ENCODE assay signal across 8 cellular contexts in genomic region chr10:62374862-62375710, GRCh38. TPM values are rescaled to one million over a fixed set of nuclear protein-coding genes. Genes with fewer than 3 reads are reported as not detected.
DNase-seq lines count a peak whose midpoint lies in the region; ATAC-seq and TF ChIP-seq lines count a peak whose summit lies in the region.

No MANE protein-coding gene starts in this region.

- no peak overlapping the region for H3K9ac ChIP-seq in NT2/D1 (ENCODE audit: insufficient read length, low read depth)

- no peaks in the 10 kb centered on the region for H3K9me3 Mint-ChIP-seq in effector memory CD8-positive, alpha-beta T cell

- intact Hi-C loops in stomach (cut with DNase I; ENCODE audit: low total_unique reads), result no loop called here

- H3K9me3 ChIP-seq in NT2/D1 (ENCODE audit: insufficient read depth, low read length), result no peaks in the 10 kb centered on the region
- H3K9me3 ChIP-seq in stomach, result no peaks in the 10 kb centered on the region

- no peaks in the 10 kb centered on the region for H3K27me3 Mint-ChIP-seq in effector memory CD8-positive, alpha-beta T cell

- WGBS in stomach, 5 donors, result 68 to 74% (median 69%) methylated on average over 12 of the region's 12 CpGs

- H3K27ac Mint-ChIP-seq in effector memory CD8-positive, alpha-beta T cell, result peak overlapping the region; percentile 82 to 86

- peaks cover 6% of the 10 kb centered on the region for H3K36me3 Mint-ChIP-seq in effector memory CD8-positive, alpha-beta T cell (ENCODE audit: insufficient read depth)

- H3K27me3 ChIP-seq in NT2/D1 (ENCODE audit: insufficient read depth, insufficient read length) (peaks cover 40% of the 10 kb centered on the region), stomach (peaks cover 0 to 22% (median 16%) of the 10 kb centered on the region in 3 donors)

- ATAC-seq in effector memory CD8-positive, alpha-beta T cell (replicated peaks), result no peak

- no peak for TF ChIP-seq CTCF in stomach (IDR thresholded peaks at IDR 0.05)

- DNase-seq in DMS53 (lab: John Stamatoyannopoulos, UW), result peak; percentile 82
- no peak for DNase-seq in NT2/D1 (ENCODE audit: low read depth, low spot score)
- DNase-seq in effector memory CD8-positive, alpha-beta T cell, result no peak
- DNase-seq in nucleus accumbens (lab: John Stamatoyannopoulos, UW), result peak in 29 of 56 donors; percentile 25 to 77 (median 58)
- no peak for DNase-seq in foreskin melanocyte
- no peak for DNase-seq in T1000 (lab: John Stamatoyannopoulos, UW)
- no peak for DNase-seq in stomach
- no peak for DNase-seq in stimulated activated CD4-positive, alpha-beta T cell treated with anti-CD3 and anti-CD28 coated beads, Interleukin-2, amount 100 ng/mL, for 48 hours

- no peak overlapping the region for H3K27ac ChIP-seq in stomach

- peaks cover 19 to 27% of the 10 kb centered on the region in 2 donors for H3K4me1 Mint-ChIP-seq in effector memory CD8-positive, alpha-beta T cell (ENCODE audit: low read depth in 2 of 2)

- no peak for TF ChIP-seq POLR2A in stomach (IDR thresholded peaks at IDR 0.05)

- H3K4me1 ChIP-seq in NT2/D1 (ENCODE audit: insufficient read depth, insufficient read length) (no peaks in the 10 kb centered on the region), stomach (peaks cover 11 to 15% (median 13%) of the 10 kb centered on the region in 4 donors)

- peak overlapping the region; percentile 48 for H3K4me3 ChIP-seq in NT2/D1 (ENCODE audit: insufficient read length, low read depth)
- peak overlapping the region in 1 of 4 donors; percentile 66 for H3K4me3 ChIP-seq in stomach

- no peak for TF ChIP-seq EP300 in stomach (IDR thresholded peaks at IDR 0.05)

- peak overlapping the region; percentile 79 to 88 for H3K4me3 Mint-ChIP-seq in effector memory CD8-positive, alpha-beta T cell

- H3K36me3 ChIP-seq in NT2/D1 (ENCODE audit: insufficient read depth, insufficient read length, low read length), result no peaks in the 10 kb centered on the region
- no peaks in the 10 kb centered on the region for H3K36me3 ChIP-seq in stomach

RNA-seq across cellular contexts. Expression of gene ZNF365, which starts 0.9 kb away (rescaled TPM):
- total RNA-seq in stomach, result under 1 TPM in 1 of 5 donors, not detected in 4; 0.18 TPM
- under 1 TPM in 1 of 3 donors, not detected in 2; 0.40 TPM for polyA plus RNA-seq in stomach

Comparison
In these comparisons a context has a peak if more than half of its experiments do, and no peak if none do; other contexts are left out.
1. DNase-seq: peak in DMS53 (single experiment) and nucleus accumbens (29 of 56); none in NT2/D1 (single experiment), effector memory CD8-positive, alpha-beta T cell (0 of 3), foreskin melanocyte (single experiment), T1000 (single experiment), stomach (single experiment) and stimulated activated CD4-positive, alpha-beta T cell treated with anti-CD3 and anti-CD28 coated beads, Interleukin-2, amount 100 ng/mL, for 48 hours (0 of 2).